In genomic region chr6:24581084-24581669, GRCh38 we compare ENCODE assay signal across 8 cellular contexts.
DNase-seq lines count a peak whose midpoint lies in the region; ATAC-seq and TF ChIP-seq lines count a peak whose summit lies in the region.

No MANE protein-coding gene starts in this region.

- H3K27me3 ChIP-seq in Caco-2 (replicated peaks; ENCODE audit: control insufficient read depth, insufficient read depth, low read length) = no peaks in the 10 kb centered on the region
- no peaks in the 10 kb centered on the region for H3K27me3 ChIP-seq in Loucy (ENCODE audit: insufficient read depth, low read length, poor library complexity, severe bottlenecking)
- no peaks in the 10 kb centered on the region for H3K27me3 ChIP-seq in upper lobe of left lung

- H3K4me1 ChIP-seq in Caco-2 (0 out of 2 replicates have a peak, but pooled peaks cover 5% of the 10 kb centered on the region), Loucy (ENCODE audit: insufficient read depth, low read length, poor library complexity, severe bottlenecking) (no peaks in the 10 kb centered on the region), upper lobe of left lung (peaks cover 0 to 11% (median 7%) of the 10 kb centered on the region in 4 donors)

- DNase-seq in Caco-2 = peak; percentile 78 to 80
- DNase-seq in SK-MEL-5 (ENCODE audit: low read depth, low spot score) = peak; percentile 90
- peak; percentile 71 for DNase-seq in activated gamma-delta T cell treated with anti-CD3 and anti-CD28 coated beads, Interleukin-2, amount 50 U/mL, for 16 hours (ENCODE audit: low read depth)
- peak; percentile 61 for DNase-seq in glomerular visceral epithelial cell (ENCODE audit: extremely low spot score)
- peak; percentile 74 for DNase-seq in pons (ENCODE audit: low spot score)
- peak in 1 of 2 donors; percentile 68 for DNase-seq in upper lobe of left lung

- no peaks in the 10 kb centered on the region for H3K27me3 Mint-ChIP-seq in Caco-2 (ENCODE audit: insufficient read depth, unreplicated experiment)

- intact Hi-C loops in Caco-2 (cut with micrococcal nuclease; ENCODE audit: unreplicated experiment) = loop anchor here (1.0 to 10.0 kb wide), 5 partner anchors 56 to 490 kb away; partner anchors contain the start of genes ACOT13 and KIAA0319

- no peak overlapping the region for H3K9ac ChIP-seq in Loucy (ENCODE audit: low read depth, low read length, poor library complexity, severe bottlenecking)

- H3K9me2 ChIP-seq in Loucy (replicated peaks; ENCODE audit: low read depth, low read length) = no peaks in the 10 kb centered on the region

- H3K27ac ChIP-seq in upper lobe of left lung = no peak overlapping the region

- H3K36me3 ChIP-seq in Caco-2 (ENCODE audit: control insufficient read depth, insufficient read depth, low read length) (no peaks in the 10 kb centered on the region), Loucy (ENCODE audit: insufficient read depth, low read length) (no peaks in the 10 kb centered on the region), upper lobe of left lung (no peaks in the 10 kb centered on the region)

- no peaks in the 10 kb centered on the region for H3K9me3 ChIP-seq in Caco-2
- no peaks in the 10 kb centered on the region for H3K9me3 ChIP-seq in Loucy (ENCODE audit: insufficient read depth, low read depth, low read length)
- H3K9me3 ChIP-seq in upper lobe of left lung = no peaks in the 10 kb centered on the region

- in situ Hi-C loops in SK-MEL-5 (cut with HindIII; ENCODE audit: low pct_unique_long_range_greater_than_20kb, low sequenced_read_pairs) = no loop called here

- no TSS peak for BruUV-seq in Caco-2 (replicated peaks; lab: Mats Ljungman, UMichigan)

- TF ChIP-seq CTCF in Caco-2 (IDR thresholded peaks at IDR 0.05; ENCODE audit: insufficient read depth in 1 of 2, low read depth in 1 of 2, low read length in 1 of 2, severe bottlenecking in 1 of 2, unreplicated experiment in 1 of 2) = peak; percentile 68 to 85
- TF ChIP-seq CTCF in Loucy (conservative IDR thresholded peaks at IDR 0.05; ENCODE audit: low read length) = peak; percentile 86
- TF ChIP-seq CTCF in upper lobe of left lung (IDR thresholded peaks at IDR 0.05) = peak; percentile 38 to 78 (median 64)

- no peak for TF ChIP-seq EP300 in upper lobe of left lung (IDR thresholded peaks at IDR 0.05)

- no peak overlapping the region for H3K4me3 ChIP-seq in Caco-2 (ENCODE audit: low read depth, low read length)
- no peak overlapping the region for H3K4me3 ChIP-seq in Loucy (ENCODE audit: low read length, poor library complexity, severe bottlenecking)
- H3K4me3 ChIP-seq in upper lobe of left lung = no peak overlapping the region

- H3K4me3 Mint-ChIP-seq in Caco-2 (ENCODE audit: unreplicated experiment) = no peak overlapping the region

- H2AFZ ChIP-seq in Loucy (ENCODE audit: low read length) = peak overlapping the region; percentile 48; the same call in 1 of the 2 replicates

- ATAC-seq in GM21529 (IDR thresholded peaks at IDR 0.05; ENCODE audit: unreplicated experiment) = peak; percentile 85
- peak; percentile 81 to 88 for ATAC-seq in upper lobe of left lung (ENCODE audit: low FRiP score in 2 of 2)

- H3K4me1 Mint-ChIP-seq in Caco-2 (ENCODE audit: low read depth, unreplicated experiment) = peaks cover 8% of the 10 kb centered on the region

- H4K20me1 ChIP-seq in Loucy (ENCODE audit: insufficient read depth, low read length, poor library complexity, severe bottlenecking) = no peaks in the 10 kb centered on the region

- 59 to 63% methylated on average over 6 to 7 of the region's 7 CpGs for WGBS in upper lobe of left lung, 2 donors

- H3K9me3 Mint-ChIP-seq in Caco-2 (ENCODE audit: unreplicated experiment) = no peaks in the 10 kb centered on the region

- TF ChIP-seq POLR2A in upper lobe of left lung (IDR thresholded peaks at IDR 0.05) = no peak

- CTCF ChIA-PET in Caco-2 (lab: Charles Lee) = interaction anchor here (0.5 to 1.8 kb wide), 12 partner anchors 17 to 275 kb away, joined by 3 to 12 read pairs (median 4); partner anchors contain the start of genes ACOT13, ALDH5A1, KIAA0319 and TDP2

- H3K4me2 ChIP-seq in Loucy (ENCODE audit: low read depth, low read length, poor library complexity, severe bottlenecking) = no peak overlapping the region

- POLR2A ChIA-PET in Caco-2 (lab: Charles Lee) = interaction anchor here (1.4 kb wide), 1 partner anchor 86 kb away, joined by 4 read pairs; the partner anchor contains the start of genes ACOT13 and TDP2

- no peak overlapping the region for H3K27ac Mint-ChIP-seq in Caco-2 (ENCODE audit: unreplicated experiment)

- no peaks in the 10 kb centered on the region for H3K36me3 Mint-ChIP-seq in Caco-2 (ENCODE audit: insufficient read depth, unreplicated experiment)

- no peaks in the 10 kb centered on the region for H3K79me2 ChIP-seq in Loucy (ENCODE audit: insufficient read depth, low read length)

- no peaks in the 10 kb centered on the region for H3F3A ChIP-seq in Loucy (ENCODE audit: low read depth)
